In genomic region chr18:51154664-51155063, GRCh38 we compare ENCODE assay signal across 16 cellular contexts. TPM values are rescaled to one million over a fixed set of nuclear protein-coding genes. Genes with fewer than 3 reads are reported as not detected.
DNase-seq lines count a peak whose midpoint lies in the region; TF ChIP-seq lines count a peak whose summit lies in the region.
"Had no signal": no experiment of that assay in that cellular context is flagged by ENCODE, and none has a peak within 500 bp of the region (broad histone marks: within the 10 kb centered on the region; RNA-seq: fewer than 3 reads in every experiment).

No MANE protein-coding gene starts in this region.

- H3K4me1 Mint-ChIP-seq in activated naive CD4-positive, alpha-beta T cell treated with anti-CD3 and anti-CD28 coated beads, Interleukin-2, amount 50 U/mL, for 24 hours: peaks cover 56% of the 10 kb centered on the region

- no peaks in the 10 kb centered on the region for H3K9me3 Mint-ChIP-seq in activated naive CD4-positive, alpha-beta T cell treated with anti-CD3 and anti-CD28 coated beads, Interleukin-2, amount 50 U/mL, for 24 hours

- CTCF ChIA-PET in OCI-LY7 (lab: Charles Lee; ENCODE audit: unreplicated experiment): no interaction called here

- peak overlapping the region; percentile 100 for H3K27ac ChIP-seq in OCI-LY7 (ENCODE audit: low read depth, low read length, poor library complexity, severe bottlenecking)
- H3K27ac ChIP-seq in effector memory CD4-positive, alpha-beta T cell (ENCODE audit: insufficient read depth, low read length, poor library complexity, severe bottlenecking): peak overlapping the region; percentile 42
- H3K27ac ChIP-seq: hepatocyte, ovary had no signal

- TF ChIP-seq CTCF in OCI-LY7 (conservative IDR thresholded peaks at IDR 0.05; ENCODE audit: low read length): no peak

- H3K4me1 ChIP-seq in OCI-LY7 (ENCODE audit: insufficient read depth, low read length, poor library complexity, severe bottlenecking): peaks cover 71% of the 10 kb centered on the region
- peaks cover 19% of the 10 kb centered on the region for H3K4me1 ChIP-seq in effector memory CD4-positive, alpha-beta T cell (ENCODE audit: control insufficient read depth, insufficient read depth, low read length, poor library complexity, severe bottlenecking)

- peak overlapping the region; percentile 90 for H3K4me2 ChIP-seq in OCI-LY7 (ENCODE audit: low read length)
- H3K4me2 ChIP-seq: hepatocyte, smooth muscle cell had no signal

- H3K9me3 ChIP-seq in OCI-LY7 (ENCODE audit: low read length): no peaks in the 10 kb centered on the region
- no peaks in the 10 kb centered on the region for H3K9me3 ChIP-seq in effector memory CD4-positive, alpha-beta T cell (ENCODE audit: control insufficient read depth, low read length)
- H3K9me3 ChIP-seq: mucosa of descending colon, ovary had no signal

- peak overlapping the region; percentile 86; the same call in 1 of the 2 replicates for H2AFZ ChIP-seq in OCI-LY7 (ENCODE audit: low read length)
- H2AFZ ChIP-seq: hepatocyte had no signal

- peak overlapping the region; percentile 76 for H3K4me3 Mint-ChIP-seq in activated naive CD4-positive, alpha-beta T cell treated with anti-CD3 and anti-CD28 coated beads, Interleukin-2, amount 50 U/mL, for 24 hours

- peak overlapping the region; percentile 96 for H3K27ac Mint-ChIP-seq in activated naive CD4-positive, alpha-beta T cell treated with anti-CD3 and anti-CD28 coated beads, Interleukin-2, amount 50 U/mL, for 24 hours

- DNase-seq in activated naive CD4-positive, alpha-beta T cell (lab: John Stamatoyannopoulos, UW): no peak
- DNase-seq in OCI-LY7 (ENCODE audit: low spot score) (no peak), cerebellar nuclear complex (lab: John Stamatoyannopoulos, UW) (no peak), NCI-H446 (lab: John Stamatoyannopoulos, UW) (no peak), RPMI8226 (no peak), Ammon's horn (ENCODE audit: low spot score) (no peak)
- no peak for DNase-seq in effector memory CD4-positive, alpha-beta T cell
- DNase-seq: DMS 273 treated with DMSO at 0.1 percent for 48 hours, IMR-90, NCI-H1105, ovary, SIG-M5 had no signal

- no TSS peak for BruUV-seq in OCI-LY7 (replicated peaks; lab: Mats Ljungman, UMichigan)

- H3K27me3 Mint-ChIP-seq in activated naive CD4-positive, alpha-beta T cell treated with anti-CD3 and anti-CD28 coated beads, Interleukin-2, amount 50 U/mL, for 24 hours: no peaks in the 10 kb centered on the region

- no peaks in the 10 kb centered on the region for H3K79me2 ChIP-seq in OCI-LY7 (ENCODE audit: insufficient read depth, low read depth, low read length)
- H3K79me2 ChIP-seq: hepatocyte had no signal

- no peaks in the 10 kb centered on the region for H3K36me3 Mint-ChIP-seq in activated naive CD4-positive, alpha-beta T cell treated with anti-CD3 and anti-CD28 coated beads, Interleukin-2, amount 50 U/mL, for 24 hours

- no peaks in the 10 kb centered on the region for H4K20me1 ChIP-seq in OCI-LY7 (ENCODE audit: insufficient read depth, low read length)

- H3K36me3 ChIP-seq in OCI-LY7 (ENCODE audit: insufficient read depth, low read length): no peaks in the 10 kb centered on the region
- no peaks in the 10 kb centered on the region for H3K36me3 ChIP-seq in effector memory CD4-positive, alpha-beta T cell (ENCODE audit: control insufficient read depth, insufficient read depth, low read length)
- H3K36me3 ChIP-seq: ovary had no signal

- H3K9me2 ChIP-seq in OCI-LY7 (ENCODE audit: insufficient read depth, low read length): no peaks in the 10 kb centered on the region

- peak overlapping the region; percentile 59 for H3K4me3 ChIP-seq in OCI-LY7 (ENCODE audit: low read depth, low read length, poor library complexity, severe bottlenecking)
- no peak overlapping the region for H3K4me3 ChIP-seq in effector memory CD4-positive, alpha-beta T cell (ENCODE audit: insufficient read depth, low read depth, low read length, poor library complexity, severe bottlenecking)
- H3K4me3 ChIP-seq: hepatocyte, mucosa of descending colon, ovary, smooth muscle cell had no signal

- H3K27me3 ChIP-seq in effector memory CD4-positive, alpha-beta T cell (replicated peaks; ENCODE audit: control insufficient read depth, insufficient read depth, low read length, poor library complexity, severe bottlenecking): no peaks in the 10 kb centered on the region
- H3K27me3 ChIP-seq: hepatocyte, ovary had no signal

- intact Hi-C loops in OCI-LY7 (cut with micrococcal nuclease; ENCODE audit: unreplicated experiment): loop anchor here (5.0 kb wide), 2 partner anchors 98 to 148 kb away; no protein-coding TSS in a partner anchor

- POLR2A ChIA-PET in OCI-LY7 (lab: Charles Lee): interaction anchor here (1.6 to 6.6 kb wide), 2 partner anchors 10 to 39 kb away, joined by 4 to 50 read pairs; partner anchors contain the start of gene MEX3C

RNA-seq across cellular contexts. Expression of gene MEX3C, which starts 42.8 kb away (rescaled TPM):
- 41.9 and 48.9 TPM in 2 replicates for total RNA-seq in OCI-LY7 (2014; rRNA removed; shearing (Covaris generic))
- 43.4 TPM in 2 replicates for total RNA-seq in OCI-LY7 (2022)
